Comparison of ENCODE assay signal across 1 cellular context in genomic region chr6:157541618-157542404, GRCh38.
TF ChIP-seq lines count a peak whose summit lies in the region.

No MANE protein-coding gene starts in this region.

TF ChIP-seq in SK-N-SH treated with all-trans-retinoic acid at 6 μM for 48 hours, 23 proteins besides CTCF, POLR2A, EP300 and RAD21 (continued from another document):
- no peak for TF ChIP-seq TSHZ2 (CRISPR knock-in tag; IDR thresholded peaks at IDR 0.05)
